15 cellular contexts compared by ENCODE assay signal in genomic region chrX:132033166-132033565, GRCh38. TPM values are rescaled to one million over a fixed set of nuclear protein-coding genes. Genes with fewer than 3 reads are reported as not detected.
DNase-seq lines count a peak whose midpoint lies in the region; ATAC-seq lines count a peak whose summit lies in the region.
"Had no signal": no experiment of that assay in that cellular context is flagged by ENCODE, and none has a peak within 500 bp of the region (broad histone marks: within the 10 kb centered on the region; RNA-seq: fewer than 3 reads in every experiment).

No MANE protein-coding gene starts in this region.

- H3K4me3 Mint-ChIP-seq in immature natural killer cell: no peak overlapping the region
- H3K4me3 Mint-ChIP-seq: activated naive CD4-positive, alpha-beta T cell treated with anti-CD3 and anti-CD28 coated beads, Interleukin-2, amount 50 U/mL, for 24 hours had no signal

- peaks cover 0 to 6% (median 2%) of the 10 kb centered on the region in 3 donors for H3K27me3 Mint-ChIP-seq in immature natural killer cell (ENCODE audit: low read depth in 3 of 3)
- H3K27me3 Mint-ChIP-seq: activated naive CD4-positive, alpha-beta T cell treated with anti-CD3 and anti-CD28 coated beads, Interleukin-2, amount 50 U/mL, for 24 hours had no signal

- H3K4me1 Mint-ChIP-seq in immature natural killer cell: peaks cover 75 to 91% of the 10 kb centered on the region in 2 donors

- H3K9me3 Mint-ChIP-seq in immature natural killer cell: no peaks in the 10 kb centered on the region
- H3K9me3 Mint-ChIP-seq: activated naive CD4-positive, alpha-beta T cell treated with anti-CD3 and anti-CD28 coated beads, Interleukin-2, amount 50 U/mL, for 24 hours had no signal

- ATAC-seq in GM18511 (IDR thresholded peaks at IDR 0.05; ENCODE audit: unreplicated experiment) (peak; percentile 63), GM19395 (IDR thresholded peaks at IDR 0.05; ENCODE audit: unreplicated experiment) (peak; percentile 56), HG03280 (IDR thresholded peaks at IDR 0.05; ENCODE audit: unreplicated experiment) (peak; percentile 53), HG02610 (IDR thresholded peaks at IDR 0.05; ENCODE audit: unreplicated experiment) (no peak)

- no peaks in the 10 kb centered on the region for H3K36me3 Mint-ChIP-seq in immature natural killer cell

- H3K27ac Mint-ChIP-seq in immature natural killer cell: peak overlapping the region in 5 of 6 donors; percentile 19 to 63 (median 56)
- H3K27ac Mint-ChIP-seq: activated naive CD4-positive, alpha-beta T cell treated with anti-CD3 and anti-CD28 coated beads, Interleukin-2, amount 50 U/mL, for 24 hours had no signal

- DNase-seq in immature natural killer cell: no peak
- DNase-seq in NCI-H1694 (lab: John Stamatoyannopoulos, UW): no peak
- DNase-seq in iPS-NIHi7 (ENCODE audit: extremely low spot score): no peak
- DNase-seq in NCI-H146 treated with DMSO at 0.1 percent for 48 hours (lab: John Stamatoyannopoulos, UW; ENCODE audit: unreplicated experiment): no peak
- DNase-seq: DMS53; effector CD4-positive, alpha-beta T cell; HCEC 1CT; SHP77 treated with DMSO at 0.1 percent for 48 hours; stimulated activated CD4-positive, alpha-beta T cell treated with anti-CD3 and anti-CD28 coated beads, Interleukin-4, amount 100 ng/mL, for 4 hours; trophoblast cell had no signal

RNA-seq across cellular contexts. Expression of gene STK26, which starts 10.1 kb away (rescaled TPM):
- polyA plus RNA-seq in immature natural killer cell: 100 to 1,000 TPM in 2 of 3 donors, 10 to 100 TPM in 1; 94.0 to 114 (median 104) TPM
